In genomic region chr6:150176152-150176551, GRCh38 we compare ENCODE assay signal across 20 cellular contexts. TPM values are rescaled to one million over a fixed set of nuclear protein-coding genes. Genes with fewer than 3 reads are reported as not detected.
A peak's percentile ranks its signal among the peaks of the same experiment; 100 is the strongest.
DNase-seq lines count a peak whose midpoint lies in the region; ATAC-seq and TF ChIP-seq lines count a peak whose summit lies in the region.
"Had no signal": no experiment of that assay in that cellular context is flagged by ENCODE, and none has a peak within 500 bp of the region (broad histone marks: within the 10 kb centered on the region; RNA-seq: fewer than 3 reads in every experiment).

No MANE protein-coding gene starts in this region.

- H3K36me3 ChIP-seq in Peyer's patch: no peaks in the 10 kb centered on the region
- no peaks in the 10 kb centered on the region for H3K36me3 ChIP-seq in lower lobe of right lung
- H3K36me3 ChIP-seq in thyroid gland: no peaks in the 10 kb centered on the region
- no peaks in the 10 kb centered on the region for H3K36me3 ChIP-seq in Karpas-422 (ENCODE audit: insufficient read depth, low read length)
- no peaks in the 10 kb centered on the region for H3K36me3 ChIP-seq in CD4-positive, alpha-beta memory T cell (ENCODE audit: insufficient read depth, low read length)
- H3K36me3 ChIP-seq: neural progenitor cell had no signal

- no peaks in the 10 kb centered on the region for H3K4me1 Mint-ChIP-seq in CD4-positive, alpha-beta memory T cell

- H2AFZ ChIP-seq in Karpas-422 (ENCODE audit: low read length): no peak overlapping the region
- H2AFZ ChIP-seq: neural progenitor cell had no signal

- H3K27ac Mint-ChIP-seq in CD4-positive, alpha-beta memory T cell: no peak overlapping the region

- H3K27me3 ChIP-seq in Peyer's patch: no peaks in the 10 kb centered on the region
- H3K27me3 ChIP-seq in lower lobe of right lung (ENCODE audit: low read depth): no peaks in the 10 kb centered on the region
- H3K27me3 ChIP-seq in thyroid gland: no peaks in the 10 kb centered on the region
- H3K27me3 ChIP-seq in Karpas-422 (ENCODE audit: low read length): no peaks in the 10 kb centered on the region
- H3K27me3 ChIP-seq in CD4-positive, alpha-beta memory T cell (ENCODE audit: insufficient read depth, low read length): no peaks in the 10 kb centered on the region
- H3K27me3 ChIP-seq: neural progenitor cell had no signal

- TF ChIP-seq POLR2A in Peyer's patch (IDR thresholded peaks at IDR 0.05) (peak in 1 of 2 donors; percentile 36), thyroid gland (IDR thresholded peaks at IDR 0.05) (no peak)

- no peaks in the 10 kb centered on the region for H3K36me3 Mint-ChIP-seq in CD4-positive, alpha-beta memory T cell
- H3K36me3 Mint-ChIP-seq: neural progenitor cell had no signal

- no peak overlapping the region for H3K4me3 Mint-ChIP-seq in CD4-positive, alpha-beta memory T cell
- H3K4me3 Mint-ChIP-seq: neural progenitor cell had no signal

- no peaks in the 10 kb centered on the region for H3K9me3 Mint-ChIP-seq in CD4-positive, alpha-beta memory T cell
- H3K9me3 Mint-ChIP-seq: neural progenitor cell had no signal

- H3K4me1 ChIP-seq in Peyer's patch: peaks cover 0 to 34% (median 2%) of the 10 kb centered on the region in 4 donors
- no peaks in the 10 kb centered on the region for H3K4me1 ChIP-seq in lower lobe of right lung
- H3K4me1 ChIP-seq in thyroid gland: peaks cover 21 to 30% of the 10 kb centered on the region in 2 donors
- H3K4me1 ChIP-seq in Karpas-422 (ENCODE audit: low read length): no peaks in the 10 kb centered on the region
- no peaks in the 10 kb centered on the region for H3K4me1 ChIP-seq in CD4-positive, alpha-beta memory T cell (ENCODE audit: insufficient read depth, low read length)
- H3K4me1 ChIP-seq: neural progenitor cell had no signal

- intact Hi-C loops in lower lobe of right lung (cut with DNase I): no loop called here
- intact Hi-C loops in thyroid gland (cut with DNase I): no loop called here
- intact Hi-C loops in CD4-positive, alpha-beta memory T cell (cut with micrococcal nuclease): no loop called here

- H3K9me2 ChIP-seq in Karpas-422 (replicated peaks; ENCODE audit: insufficient read depth, low read length): no peaks in the 10 kb centered on the region
- H3K9me2 ChIP-seq: SK-N-SH had no signal

- POLR2A ChIA-PET in CD4-positive, alpha-beta memory T cell (lab: Charles Lee; ENCODE audit: partially characterized antibody): no interaction called here

- H3K27me3 Mint-ChIP-seq in CD4-positive, alpha-beta memory T cell: peaks cover 0 to 5% of the 10 kb centered on the region in 2 donors

- no peak overlapping the region for H3K4me2 ChIP-seq in Karpas-422 (ENCODE audit: low read depth, low read length, poor library complexity, severe bottlenecking)
- H3K4me2 ChIP-seq: neural progenitor cell, SK-N-SH had no signal

- ATAC-seq in lower lobe of right lung: peak; percentile 45 to 62
- ATAC-seq: HepG2 had no signal

- no peaks in the 10 kb centered on the region for H4K20me1 ChIP-seq in Karpas-422 (ENCODE audit: insufficient read depth, low read depth, low read length)

- H3K4me3 ChIP-seq in Peyer's patch (no peak overlapping the region), lower lobe of right lung (no peak overlapping the region), thyroid gland (replicated peaks in 1 of 3) (no peak overlapping the region), Karpas-422 (ENCODE audit: low read length) (no peak overlapping the region)
- H3K4me3 ChIP-seq in CD4-positive, alpha-beta memory T cell (ENCODE audit: low read length in 2 of 2): no peak overlapping the region
- H3K4me3 ChIP-seq: neural progenitor cell had no signal

- CTCF ChIA-PET in CD4-positive, alpha-beta memory T cell (lab: Charles Lee; ENCODE audit: partially characterized antibody): no interaction called here

- DNase-seq in Peyer's patch (peak in 2 of 3 donors; percentile 78 to 85), glomerular visceral epithelial cell (ENCODE audit: extremely low spot score) (peak; percentile 51), lower lobe of right lung (no peak), thyroid gland (peak; percentile 35 to 40), SHP77 treated with DMSO at 0.1 percent for 48 hours (lab: John Stamatoyannopoulos, UW) (no peak), Karpas-422 (no peak), NCI-H1694 (lab: John Stamatoyannopoulos, UW) (no peak)
- DNase-seq in CD4-positive, alpha-beta memory T cell: no peak
- DNase-seq: activated CD8-positive, alpha-beta memory T cell treated with anti-CD3 and anti-CD28 coated beads, Interleukin-2, amount 50 U/mL, for 4 hours; activated effector memory CD4-positive, alpha-beta T cell treated with anti-CD3 and anti-CD28 coated beads, Interleukin-2, amount 50 U/mL, for 16 hours; Caco-2; foreskin melanocyte; MM.1S; NCI-H1930; NCI-H524; retina; SK-N-SH; T-helper 9 cell had no signal

- H3K9me3 ChIP-seq in Peyer's patch (no peaks in the 10 kb centered on the region), lower lobe of right lung (no peaks in the 10 kb centered on the region), thyroid gland (no peaks in the 10 kb centered on the region), Karpas-422 (ENCODE audit: low read length) (no peaks in the 10 kb centered on the region)
- no peaks in the 10 kb centered on the region for H3K9me3 ChIP-seq in CD4-positive, alpha-beta memory T cell (ENCODE audit: control insufficient read depth in 1 of 2, low read length in 2 of 2)
- H3K9me3 ChIP-seq: Caco-2, SK-N-SH had no signal

- 54 to 56% methylated on average over 6 to 8 of the region's 8 CpGs for WGBS in thyroid gland, 2 donors

- TF ChIP-seq CTCF in Peyer's patch (IDR thresholded peaks at IDR 0.05) (no peak), lower lobe of right lung (IDR thresholded peaks at IDR 0.05) (no peak), thyroid gland (IDR thresholded peaks at IDR 0.05) (no peak)

- H3K27ac ChIP-seq in Peyer's patch: peak overlapping the region in 3 of 4 donors; percentile 55 to 87 (median 74)
- peak overlapping the region; percentile 36 for H3K27ac ChIP-seq in lower lobe of right lung
- H3K27ac ChIP-seq in thyroid gland: peak overlapping the region in 1 of 3 donors; percentile 13
- no peak overlapping the region for H3K27ac ChIP-seq in Karpas-422 (ENCODE audit: low read length)
- H3K27ac ChIP-seq in CD4-positive, alpha-beta memory T cell (ENCODE audit: low read depth, low read length): no peak overlapping the region
- H3K27ac ChIP-seq: neural progenitor cell had no signal

- no peak overlapping the region for H3K9ac ChIP-seq in Karpas-422 (ENCODE audit: low read length)
- H3K9ac ChIP-seq: neural progenitor cell, SK-N-SH had no signal

- no peaks in the 10 kb centered on the region for H3K79me2 ChIP-seq in Karpas-422 (ENCODE audit: low read length)

RNA-seq across cellular contexts. Expression of gene PPP1R14C, which starts 33.3 kb away (rescaled TPM):
- total RNA-seq in Peyer's patch (10 to 100 TPM in 2 of 4 donors, 1 to 10 TPM in 2; 4.4 to 21.2 (median 10.2) TPM), lower lobe of right lung (15.4 TPM), thyroid gland (100 to 1,000 TPM in 1 of 4 donors, 10 to 100 TPM in 3; 34.7 to 102 (median 79.7) TPM)
- 0.32 TPM in 1 of 2 replicates, not detected in the other for total RNA-seq in Karpas-422 (2014; rRNA removed; shearing (Covaris generic); ENCODE audit: low replicate concordance)
- not detected for total RNA-seq in CD4-positive, alpha-beta memory T cell
- polyA plus RNA-seq in CD4-positive, alpha-beta memory T cell: not detected
- total RNA-seq: HepG2 had no signal
- polyA plus RNA-seq: HepG2, SK-N-SH had no signal

Comparison
In these comparisons a context has a peak if more than half of its experiments do, and no peak if none do; other contexts are left out.
1. DNase-seq: peak in Peyer's patch (2 of 3), glomerular visceral epithelial cell (single experiment) and thyroid gland (2 of 2); none in lower lobe of right lung (single experiment), SHP77 treated with DMSO at 0.1 percent for 48 hours (single experiment), Karpas-422 (single experiment), CD4-positive, alpha-beta memory T cell (0 of 5) and NCI-H1694 (single experiment).
2. H3K27ac ChIP-seq: peak in Peyer's patch (3 of 4) and lower lobe of right lung (single experiment); none in Karpas-422 (single experiment) and CD4-positive, alpha-beta memory T cell (single experiment).